30 cellular contexts compared by ENCODE assay signal in genomic region chr7:158292948-158293347, GRCh38.
"Had no signal": no experiment of that assay in that cellular context is flagged by ENCODE, and none has a peak within 500 bp of the region (broad histone marks: within the 10 kb centered on the region; RNA-seq: fewer than 3 reads in every experiment).

No MANE protein-coding gene starts in this region.

- H3K4me1 Mint-ChIP-seq: mesothelial cell of epicardium; naive B cell; natural killer cell; nephron progenitor cell; stimulated activated memory B cell treated with anti-CD40 and anti-IgM and Interleukin-4, amounts not matched to agents 10 μg/mL and 1 μg/mL and 100 μg/mL, for 72 hours; stimulated activated naive CD8-positive, alpha-beta T cell treated with anti-CD3 and anti-CD28 coated beads, Interleukin-15, amount 100 ng/mL, for 72 hours had no signal

- H3K36me3 ChIP-seq: left lung, neural progenitor cell, neutrophil, ovary, right atrium auricular region, right lobe of liver, thyroid gland, transverse colon, upper lobe of left lung, vagina had no signal

- H3K4me3 ChIP-seq: hepatocyte, left lung, lung, neural progenitor cell, ovary, right atrium auricular region, right lobe of liver, smooth muscle cell, testis, thyroid gland, transverse colon, upper lobe of left lung, vagina had no signal

- H3K36me3 Mint-ChIP-seq: natural killer cell; stimulated activated memory B cell treated with anti-CD40 and anti-IgM and Interleukin-4, amounts not matched to agents 10 μg/mL and 1 μg/mL and 100 μg/mL, for 72 hours had no signal

- ATAC-seq: left colon; left lung; natural killer cell; right lobe of liver; stimulated activated memory B cell treated with anti-CD40 and anti-IgM and Interleukin-4, amounts not matched to agents 10 μg/mL and 1 μg/mL and 100 μg/mL, for 72 hours; stimulated activated naive CD8-positive, alpha-beta T cell treated with anti-CD3 and anti-CD28 coated beads, Interleukin-15, amount 100 ng/mL, for 72 hours had no signal

- H3K27ac Mint-ChIP-seq: mesothelial cell of epicardium; naive B cell; natural killer cell; nephron progenitor cell; neural progenitor cell; progenitor cell of endocrine pancreas; stimulated activated memory B cell treated with anti-CD40 and anti-IgM and Interleukin-4, amounts not matched to agents 10 μg/mL and 1 μg/mL and 100 μg/mL, for 72 hours; stimulated activated naive CD8-positive, alpha-beta T cell treated with anti-CD3 and anti-CD28 coated beads, Interleukin-15, amount 100 ng/mL, for 72 hours had no signal

- H3K27ac ChIP-seq: hepatocyte, left lung, neutrophil, ovary, right atrium auricular region, right lobe of liver, testis, thyroid gland, transverse colon, upper lobe of left lung, vagina had no signal

- H3K4me3 Mint-ChIP-seq: mesothelial cell of epicardium; naive B cell; natural killer cell; nephron progenitor cell; neural progenitor cell; stimulated activated memory B cell treated with anti-CD40 and anti-IgM and Interleukin-4, amounts not matched to agents 10 μg/mL and 1 μg/mL and 100 μg/mL, for 72 hours; stimulated activated naive CD8-positive, alpha-beta T cell treated with anti-CD3 and anti-CD28 coated beads, Interleukin-15, amount 100 ng/mL, for 72 hours had no signal

- DNase-seq: kidney; left colon; left lung; mesendoderm; naive B cell; natural killer cell; nephron progenitor cell; occipital lobe; ovary; right lobe of liver; stimulated activated CD4-positive, alpha-beta T cell treated with anti-CD3 and anti-CD28 coated beads, Interleukin-1b, Interleukin-23, amount 100 ng/mL, for 48 hours; stimulated activated CD4-positive, alpha-beta T cell treated with anti-CD3 and anti-CD28 coated beads, Interleukin-2, amount 100 ng/mL, for 48 hours; stimulated activated CD4-positive, alpha-beta T cell treated with anti-CD3 and anti-CD28 coated beads, Interleukin-4, amount 100 ng/mL, for 4 hours; stimulated activated CD8-positive, alpha-beta memory T cell treated with anti-CD3 and anti-CD28 coated beads, Interleukin-4, amount 100 ng/mL, for 48 hours; stimulated activated naive CD4-positive, alpha-beta T cell treated with Interleukin-2 at 50 U/mL for 16 hours; stimulated activated naive CD8-positive, alpha-beta T cell treated with anti-CD3 and anti-CD28 coated beads, Interleukin-15, amount 100 ng/mL, for 72 hours; testis; thyroid gland; transverse colon; upper lobe of left lung had no signal

- H3K9me3 ChIP-seq: neutrophil, ovary, right lobe of liver, testis, thyroid gland, vagina had no signal

- H3K4me1 ChIP-seq: left lung, right atrium auricular region, right lobe of liver, testis, thyroid gland, transverse colon, upper lobe of left lung, vagina had no signal

- H3K27me3 ChIP-seq: hepatocyte, left lung, neural progenitor cell, neutrophil, ovary, right atrium auricular region, right lobe of liver, testis, thyroid gland, transverse colon, upper lobe of left lung, vagina had no signal

- H3K27me3 Mint-ChIP-seq: naive B cell, progenitor cell of endocrine pancreas had no signal
